ENCODE assay signal across 32 cellular contexts in the genomic region with DNA sequence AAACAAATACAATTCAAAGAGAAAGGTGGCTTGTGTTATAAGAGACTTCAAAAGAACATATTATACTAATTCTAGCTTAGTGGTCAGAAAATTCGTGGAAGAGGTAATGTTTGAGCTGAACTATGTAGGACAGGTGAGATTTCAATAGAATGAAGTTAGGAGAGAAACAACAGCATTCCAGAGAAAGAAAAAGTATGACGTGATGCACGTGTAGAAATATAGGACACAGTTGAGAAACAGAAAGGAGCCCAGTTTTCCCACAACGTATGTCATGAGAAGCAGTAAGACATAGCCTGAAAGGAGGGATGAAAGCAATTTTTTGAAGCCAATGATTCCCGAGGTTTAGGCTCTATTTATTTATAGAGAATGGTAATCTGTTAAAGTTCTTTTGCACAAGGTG. TPM values are rescaled to one million over a fixed set of nuclear protein-coding genes. Genes with fewer than 3 reads are reported as not detected.
"Had no signal": no experiment of that assay in that cellular context is flagged by ENCODE, and none has a peak within 500 bp of the region (broad histone marks: within the 10 kb centered on the region; RNA-seq: fewer than 3 reads in every experiment).

No MANE protein-coding gene starts in this region.

- H3K4me1 Mint-ChIP-seq: activated CD4-positive, alpha-beta T cell treated with anti-CD3 and anti-CD28 coated beads for 36 hours; activated CD4-positive, alpha-beta T cell treated with anti-CD3 and anti-CD28 coated beads, Interleukin-2, amount 10 ng/mL, durations not matched to agents 24 days and 14 days; activated naive CD4-positive, alpha-beta T cell treated with anti-CD3 and anti-CD28 coated beads, Interleukin-2, amount 10 ng/mL, durations not matched to agents 7 days and 5 days; activated naive CD8-positive, alpha-beta T cell treated with anti-CD3 and anti-CD28 coated beads, Interleukin-2, amount 10 ng/mL, durations not matched to agents 7 days and 5 days; brain; central memory CD8-positive, alpha-beta T cell had no signal

- H3K4me3 Mint-ChIP-seq: activated CD4-positive, alpha-beta memory T cell treated with anti-CD3 and anti-CD28 coated beads for 36 hours; activated CD4-positive, alpha-beta T cell treated with anti-CD3 and anti-CD28 coated beads for 36 hours; activated CD4-positive, alpha-beta T cell treated with anti-CD3 and anti-CD28 coated beads, Interleukin-2, amount 10 ng/mL, durations not matched to agents 24 days and 14 days; activated CD8-positive, alpha-beta T cell treated with anti-CD3 and anti-CD28 coated beads, Interleukin-2, amount 10 ng/mL, durations not matched to agents 7 days and 5 days; activated naive CD4-positive, alpha-beta T cell treated with anti-CD3 and anti-CD28 coated beads, Interleukin-2, amount 10 ng/mL, durations not matched to agents 7 days and 5 days; activated naive CD8-positive, alpha-beta T cell treated with anti-CD3 and anti-CD28 coated beads, Interleukin-2, amount 10 ng/mL, durations not matched to agents 7 days and 5 days; activated T-cell treated with anti-CD3 and anti-CD28 coated beads, Interleukin-2, amount 50 U/mL, for 24 hours; activated T-cell treated with anti-CD3 and anti-CD28 coated beads, Interleukin-2, amount 50 U/mL, for 72 hours; brain; central memory CD8-positive, alpha-beta T cell; dendritic cell treated with granulocyte-macrophage colony-stimulating factor and Interleukin-4, amounts not matched to agents 40 ng/mL and 50 ng/mL, for 4 days; endodermal cell; T-helper 17 cell; T-helper 2 cell treated with Interferon-gamma antibody and Interleukin-4, amounts not matched to agents 5 μg/mL and 100 μg/mL, for 36 hours had no signal

- H3K9me3 ChIP-seq: ascending aorta had no signal

- H3K27ac ChIP-seq: ascending aorta, coronary artery, dorsolateral prefrontal cortex had no signal

- ATAC-seq: activated CD4-positive, alpha-beta T cell treated with anti-CD3 and anti-CD28 coated beads for 36 hours; activated CD8-positive, alpha-beta T cell treated with anti-CD3 and anti-CD28 coated beads, Interleukin-2, amount 10 ng/mL, durations not matched to agents 7 days and 5 days; activated naive CD4-positive, alpha-beta T cell treated with anti-CD3 and anti-CD28 coated beads, Interleukin-2, amount 50 U/mL, for 72 hours; activated T-cell treated with anti-CD3 and anti-CD28 coated beads, Interleukin-2, amount 50 U/mL, for 72 hours; esophagus mucosa; T-helper 17 cell had no signal

- DNase-seq: activated CD4-positive, alpha-beta memory T cell treated with anti-CD3 and anti-CD28 coated beads for 36 hours; activated CD4-positive, alpha-beta T cell treated with anti-CD3 and anti-CD28 coated beads for 36 hours; activated CD4-positive, alpha-beta T cell treated with anti-CD3 and anti-CD28 coated beads, Interleukin-2, amount 10 ng/mL, durations not matched to agents 24 days and 14 days; activated CD4-positive, CD25-positive, alpha-beta regulatory T cell; activated CD4-positive, CD25-positive, alpha-beta regulatory T cell treated with anti-CD3 and anti-CD28 coated beads, Interleukin-2, amount 50 U/mL, for 72 hours; activated CD8-positive, alpha-beta memory T cell treated with anti-CD3 and anti-CD28 coated beads, Interleukin-2, amount 50 U/mL, for 48 hours; activated CD8-positive, alpha-beta T cell treated with anti-CD3 and anti-CD28 coated beads, Interleukin-2, amount 10 ng/mL, durations not matched to agents 7 days and 5 days; activated gamma-delta T cell; activated naive CD4-positive, alpha-beta T cell; activated naive CD4-positive, alpha-beta T cell treated with anti-CD3 and anti-CD28 coated beads, Interleukin-2, amount 10 ng/mL, durations not matched to agents 7 days and 5 days; activated naive CD8-positive, alpha-beta T cell treated with anti-CD3 and anti-CD28 coated beads, Interleukin-2, amount 10 ng/mL, durations not matched to agents 7 days and 5 days; activated T-cell treated with anti-CD3 and anti-CD28 coated beads for 4 hours; activated T-cell treated with anti-CD3 and anti-CD28 coated beads, Interleukin-2, amount 50 U/mL, for 24 hours; activated T-cell treated with anti-CD3 and anti-CD28 coated beads, Interleukin-2, amount 50 U/mL, for 72 hours; dorsolateral prefrontal cortex; effector memory CD4-positive, alpha-beta T cell; endodermal cell; foreskin fibroblast; head of caudate nucleus; T-helper 17 cell; T1000 had no signal

- H3K27ac Mint-ChIP-seq: activated CD4-positive, alpha-beta memory T cell treated with anti-CD3 and anti-CD28 coated beads for 36 hours; activated CD4-positive, alpha-beta T cell treated with anti-CD3 and anti-CD28 coated beads for 36 hours; activated CD4-positive, alpha-beta T cell treated with anti-CD3 and anti-CD28 coated beads, Interleukin-2, amount 10 ng/mL, durations not matched to agents 24 days and 14 days; activated CD8-positive, alpha-beta T cell treated with anti-CD3 and anti-CD28 coated beads, Interleukin-2, amount 10 ng/mL, durations not matched to agents 7 days and 5 days; activated naive CD4-positive, alpha-beta T cell treated with anti-CD3 and anti-CD28 coated beads, Interleukin-2, amount 10 ng/mL, durations not matched to agents 7 days and 5 days; activated naive CD4-positive, alpha-beta T cell treated with anti-CD3 and anti-CD28 coated beads, Interleukin-2, amount 50 U/mL, for 72 hours; activated naive CD8-positive, alpha-beta T cell treated with anti-CD3 and anti-CD28 coated beads, Interleukin-2, amount 10 ng/mL, durations not matched to agents 7 days and 5 days; activated T-cell treated with anti-CD3 and anti-CD28 coated beads, Interleukin-2, amount 50 U/mL, for 24 hours; activated T-cell treated with anti-CD3 and anti-CD28 coated beads, Interleukin-2, amount 50 U/mL, for 72 hours; brain; dendritic cell treated with granulocyte-macrophage colony-stimulating factor and Interleukin-4, amounts not matched to agents 40 ng/mL and 50 ng/mL, for 4 days; endodermal cell; T-helper 17 cell; T-helper 2 cell treated with Interferon-gamma antibody and Interleukin-4, amounts not matched to agents 5 μg/mL and 100 μg/mL, for 36 hours had no signal

- H3K36me3 ChIP-seq: ascending aorta had no signal

- H3K4me1 ChIP-seq: ascending aorta had no signal

- H3K27me3 ChIP-seq: ascending aorta, dorsolateral prefrontal cortex had no signal

- H3K9me3 Mint-ChIP-seq: activated CD4-positive, alpha-beta memory T cell treated with anti-CD3 and anti-CD28 coated beads for 36 hours; activated CD4-positive, alpha-beta T cell treated with anti-CD3 and anti-CD28 coated beads, Interleukin-2, amount 10 ng/mL, durations not matched to agents 24 days and 14 days; activated naive CD4-positive, alpha-beta T cell treated with anti-CD3 and anti-CD28 coated beads, Interleukin-2, amount 10 ng/mL, durations not matched to agents 7 days and 5 days; activated naive CD4-positive, alpha-beta T cell treated with anti-CD3 and anti-CD28 coated beads, Interleukin-2, amount 50 U/mL, for 72 hours; activated naive CD8-positive, alpha-beta T cell treated with anti-CD3 and anti-CD28 coated beads, Interleukin-2, amount 10 ng/mL, durations not matched to agents 7 days and 5 days; activated T-cell treated with anti-CD3 and anti-CD28 coated beads, Interleukin-2, amount 50 U/mL, for 72 hours; central memory CD8-positive, alpha-beta T cell; dendritic cell treated with granulocyte-macrophage colony-stimulating factor and Interleukin-4, amounts not matched to agents 40 ng/mL and 50 ng/mL, for 4 days; T-helper 2 cell treated with Interferon-gamma antibody and Interleukin-4, amounts not matched to agents 5 μg/mL and 100 μg/mL, for 36 hours had no signal

- H3K36me3 Mint-ChIP-seq: activated CD4-positive, alpha-beta memory T cell treated with anti-CD3 and anti-CD28 coated beads for 36 hours; activated naive CD4-positive, alpha-beta T cell treated with anti-CD3 and anti-CD28 coated beads, Interleukin-2, amount 10 ng/mL, durations not matched to agents 7 days and 5 days; activated naive CD4-positive, alpha-beta T cell treated with anti-CD3 and anti-CD28 coated beads, Interleukin-2, amount 50 U/mL, for 72 hours; activated naive CD8-positive, alpha-beta T cell treated with anti-CD3 and anti-CD28 coated beads, Interleukin-2, amount 10 ng/mL, durations not matched to agents 7 days and 5 days; brain had no signal

- H3K4me3 ChIP-seq: ascending aorta, coronary artery, dorsolateral prefrontal cortex had no signal

- FAIRE-seq: bronchial epithelial cell, frontal cortex had no signal

RNA-seq across cellular contexts. Expression of gene P3H2, which starts 18.7 kb away (rescaled TPM):
- total RNA-seq: activated CD4-positive, alpha-beta memory T cell treated with anti-CD3 and anti-CD28 coated beads for 36 hours; activated CD4-positive, alpha-beta T cell treated with anti-CD3 and anti-CD28 coated beads for 36 hours; activated CD4-positive, alpha-beta T cell treated with anti-CD3 and anti-CD28 coated beads, Interleukin-2, amount 10 ng/mL, durations not matched to agents 24 days and 14 days; activated CD8-positive, alpha-beta memory T cell treated with anti-CD3 and anti-CD28 coated beads for 36 hours; activated CD8-positive, alpha-beta T cell treated with anti-CD3 and anti-CD28 coated beads, Interleukin-2, amount 10 ng/mL, durations not matched to agents 7 days and 5 days; activated naive CD4-positive, alpha-beta T cell treated with anti-CD3 and anti-CD28 coated beads, Interleukin-2, amount 50 U/mL, for 72 hours; activated naive CD8-positive, alpha-beta T cell treated with anti-CD3 and anti-CD28 coated beads, Interleukin-2, amount 10 ng/mL, durations not matched to agents 7 days and 5 days; activated T-cell treated with anti-CD3 and anti-CD28 coated beads, Interleukin-2, amount 50 U/mL, for 72 hours; T-helper 17 cell had no signal
